ENCODE assay signal across 16 cellular contexts in genomic region chr2:14303366-14304115, GRCh38.
DNase-seq lines count a peak whose midpoint lies in the region; ATAC-seq, FAIRE-seq and TF ChIP-seq lines count a peak whose summit lies in the region.
"Had no signal": no experiment of that assay in that cellular context is flagged by ENCODE, and none has a peak within 500 bp of the region (broad histone marks: within the 10 kb centered on the region; RNA-seq: fewer than 3 reads in every experiment).

No MANE protein-coding gene starts in this region.

- intact Hi-C loops in kidney (cut with DNase I), result no loop called here
- intact Hi-C loops in ovary (cut with DNase I), result no loop called here

- no peak for TF ChIP-seq POLR2A in ovary (IDR thresholded peaks at IDR 0.05)

- no peak for FAIRE-seq in bronchial epithelial cell (lab: Jason Lieb, UNC)
- no peak for FAIRE-seq in kidney (lab: Jason Lieb, UNC)

- H3K27ac ChIP-seq in kidney (ENCODE audit: low read depth in 2 of 2, low read length in 2 of 2) (no peak overlapping the region), ovary (no peak overlapping the region)
- H3K27ac ChIP-seq: breast epithelium, suprapubic skin had no signal

- H3K4me3 ChIP-seq in bronchial epithelial cell (ENCODE audit: low read depth, low read length) (no peak overlapping the region), kidney (ENCODE audit: low read length in 2 of 2) (no peak overlapping the region), ovary (no peak overlapping the region)
- H3K4me3 ChIP-seq: breast epithelium, suprapubic skin had no signal

- TF ChIP-seq CTCF in bronchial epithelial cell (IDR thresholded peaks at IDR 0.05; ENCODE audit: insufficient read depth, low read length, severe bottlenecking), result no peak
- TF ChIP-seq CTCF in kidney (IDR thresholded peaks at IDR 0.05; ENCODE audit: borderline replicate concordance, extremely low read depth, insufficient read depth), result no peak
- TF ChIP-seq CTCF in ovary (IDR thresholded peaks at IDR 0.05), result no peak

- DNase-seq in bronchial epithelial cell (ENCODE audit: low read depth) (peak; percentile 63), kidney (no peak), NCI-H446 (lab: John Stamatoyannopoulos, UW) (no peak), NK-92 (lab: John Stamatoyannopoulos, UW; ENCODE audit: unreplicated experiment) (no peak), ovary (no peak)
- DNase-seq: Calu3; left cardiac atrium; NCI-H526 treated with DMSO at 0.1 percent for 48 hours; nucleus accumbens; stimulated activated CD4-positive, alpha-beta T cell treated with anti-CD3 and anti-CD28 coated beads, Interleukin-4, amount 100 ng/mL, for 1 hour; T-helper 9 cell had no signal

- WGBS in ovary, 3 donors, result 92 to 93% (median 92%) methylated on average over 3 of the region's 3 CpGs

- TF ChIP-seq EP300 in ovary (IDR thresholded peaks at IDR 0.05), result no peak

- ATAC-seq in GM19025 (IDR thresholded peaks at IDR 0.05; ENCODE audit: low read depth, unreplicated experiment), result peak; percentile 55
- peak; percentile 90 for ATAC-seq in HG02588 (IDR thresholded peaks at IDR 0.05; ENCODE audit: unreplicated experiment)
- ATAC-seq in HG03354 (IDR thresholded peaks at IDR 0.05; ENCODE audit: poor library complexity, severe bottlenecking, unreplicated experiment), result peak; percentile 83
- ATAC-seq: left cardiac atrium had no signal

- no peak overlapping the region for H3K9ac ChIP-seq in kidney (ENCODE audit: low read length in 2 of 2)

- H3K9me3 ChIP-seq in kidney (ENCODE audit: control insufficient read depth in 1 of 2, low read length in 2 of 2) (no peaks in the 10 kb centered on the region), ovary (no peaks in the 10 kb centered on the region)
- H3K9me3 ChIP-seq: breast epithelium, suprapubic skin had no signal

- H3K36me3 ChIP-seq in bronchial epithelial cell (ENCODE audit: control insufficient read depth, insufficient read depth, low read length) (no peaks in the 10 kb centered on the region), kidney (ENCODE audit: control insufficient read depth in 1 of 2, insufficient read depth in 2 of 2, low read length in 2 of 2) (no peaks in the 10 kb centered on the region), ovary (no peaks in the 10 kb centered on the region)
- H3K36me3 ChIP-seq: breast epithelium, suprapubic skin had no signal

- no peaks in the 10 kb centered on the region for H3K27me3 ChIP-seq in bronchial epithelial cell (ENCODE audit: control insufficient read depth, insufficient read depth, low read length)
- no peaks in the 10 kb centered on the region for H3K27me3 ChIP-seq in ovary
- H3K27me3 ChIP-seq: breast epithelium, suprapubic skin had no signal

- H3K4me1 ChIP-seq in kidney (ENCODE audit: control insufficient read depth in 1 of 2, insufficient read depth in 1 of 2, low read depth in 1 of 2, low read length in 2 of 2) (no peaks in the 10 kb centered on the region), ovary (ENCODE audit: insufficient read depth) (no peaks in the 10 kb centered on the region)
- H3K4me1 ChIP-seq: breast epithelium, suprapubic skin had no signal
